In genomic region chr10:125248489-125248888, GRCh38 we compare ENCODE assay signal across 32 cellular contexts.
"Had no signal": no experiment of that assay in that cellular context is flagged by ENCODE, and none has a peak within 500 bp of the region (broad histone marks: within the 10 kb centered on the region; RNA-seq: fewer than 3 reads in every experiment).

No MANE protein-coding gene starts in this region.

- H3K27me3 Mint-ChIP-seq: activated CD4-positive, alpha-beta T cell treated with anti-CD3 and anti-CD28 coated beads, Interleukin-2, amount 10 ng/mL, durations not matched to agents 24 days and 14 days; activated CD8-positive, alpha-beta memory T cell treated with anti-CD3 and anti-CD28 coated beads, Interleukin-2, amount 10 ng/mL, durations not matched to agents 7 days and 5 days had no signal

- H3K4me2 ChIP-seq: hepatocyte had no signal

- H3K4me3 Mint-ChIP-seq: activated CD4-positive, alpha-beta memory T cell treated with anti-CD3 and anti-CD28 coated beads for 36 hours; activated CD4-positive, alpha-beta T cell treated with anti-CD3 and anti-CD28 coated beads for 36 hours; activated CD4-positive, alpha-beta T cell treated with anti-CD3 and anti-CD28 coated beads, Interleukin-2, amount 10 ng/mL, durations not matched to agents 24 days and 14 days; activated CD8-positive, alpha-beta memory T cell treated with anti-CD3 and anti-CD28 coated beads, Interleukin-2, amount 10 ng/mL, durations not matched to agents 7 days and 5 days; activated CD8-positive, alpha-beta T cell treated with anti-CD3 and anti-CD28 coated beads, Interleukin-2, amount 10 ng/mL, durations not matched to agents 7 days and 5 days; activated naive CD4-positive, alpha-beta T cell treated with anti-CD3 and anti-CD28 coated beads for 36 hours; activated naive CD4-positive, alpha-beta T cell treated with anti-CD3 and anti-CD28 coated beads, Interleukin-2, amount 50 U/mL, for 24 hours; activated naive CD8-positive, alpha-beta T cell treated with anti-CD3 and anti-CD28 coated beads for 36 hours; activated naive CD8-positive, alpha-beta T cell treated with anti-CD3 and anti-CD28 coated beads, Interleukin-2, amount 50 U/mL, for 24 hours; activated T-helper 1 cell treated with anti-CD3 and anti-CD28 coated beads, Interleukin-12 subunit alpha, Interleukin-12 subunit beta, Interleukin-2, Interleukin-4 antibody, amounts not matched to agents 30 ng/mL and 10 ng/mL and 1 ng/mL, durations not matched to agents 14 hours and 24 hours and 36 hours; effector memory CD8-positive, alpha-beta T cell had no signal

- H3K79me2 ChIP-seq: hepatocyte had no signal

- ATAC-seq: activated CD4-positive, alpha-beta T cell treated with anti-CD3 and anti-CD28 coated beads for 36 hours; activated CD8-positive, alpha-beta memory T cell treated with anti-CD3 and anti-CD28 coated beads, Interleukin-2, amount 10 ng/mL, durations not matched to agents 7 days and 5 days; activated CD8-positive, alpha-beta T cell treated with anti-CD3 and anti-CD28 coated beads, Interleukin-2, amount 10 ng/mL, durations not matched to agents 7 days and 5 days; activated naive CD8-positive, alpha-beta T cell treated with anti-CD3 and anti-CD28 coated beads, Interleukin-2, amount 50 U/mL, for 24 hours; body of pancreas; effector memory CD8-positive, alpha-beta T cell; gastroesophageal sphincter; heart right ventricle had no signal

- H3K27ac ChIP-seq: adrenal gland, body of pancreas, epithelial cell of prostate, esophagus squamous epithelium, gastroesophageal sphincter, heart right ventricle, hepatocyte had no signal

- H3K4me3 ChIP-seq: adrenal gland, body of pancreas, esophagus squamous epithelium, gastroesophageal sphincter, heart right ventricle, hepatocyte had no signal

- H3K27ac Mint-ChIP-seq: activated CD4-positive, alpha-beta memory T cell treated with anti-CD3 and anti-CD28 coated beads for 36 hours; activated CD4-positive, alpha-beta T cell treated with anti-CD3 and anti-CD28 coated beads for 36 hours; activated CD4-positive, alpha-beta T cell treated with anti-CD3 and anti-CD28 coated beads, Interleukin-2, amount 10 ng/mL, durations not matched to agents 24 days and 14 days; activated CD8-positive, alpha-beta memory T cell treated with anti-CD3 and anti-CD28 coated beads, Interleukin-2, amount 10 ng/mL, durations not matched to agents 7 days and 5 days; activated CD8-positive, alpha-beta T cell treated with anti-CD3 and anti-CD28 coated beads, Interleukin-2, amount 10 ng/mL, durations not matched to agents 7 days and 5 days; activated naive CD4-positive, alpha-beta T cell treated with anti-CD3 and anti-CD28 coated beads for 36 hours; activated naive CD4-positive, alpha-beta T cell treated with anti-CD3 and anti-CD28 coated beads, Interleukin-2, amount 50 U/mL, for 24 hours; activated naive CD8-positive, alpha-beta T cell treated with anti-CD3 and anti-CD28 coated beads for 36 hours; activated naive CD8-positive, alpha-beta T cell treated with anti-CD3 and anti-CD28 coated beads, Interleukin-2, amount 50 U/mL, for 24 hours; activated T-helper 1 cell treated with anti-CD3 and anti-CD28 coated beads, Interleukin-12 subunit alpha, Interleukin-12 subunit beta, Interleukin-2, Interleukin-4 antibody, amounts not matched to agents 30 ng/mL and 10 ng/mL and 1 ng/mL, durations not matched to agents 14 hours and 24 hours and 36 hours; activated T-helper 2 cell treated with anti-CD3 and anti-CD28 coated beads, Interferon-gamma antibody, Interleukin-2, Interleukin-4, amounts not matched to agents 10 μg/mL and 5 μg/mL and 100 μg/mL, durations not matched to agents 14 hours and 24 hours and 36 hours; effector memory CD8-positive, alpha-beta T cell had no signal

- H3K4me1 ChIP-seq: adrenal gland, body of pancreas, esophagus squamous epithelium, gastroesophageal sphincter, heart right ventricle had no signal

- H3K9me3 ChIP-seq: body of pancreas had no signal

- H3K36me3 ChIP-seq: adrenal gland, esophagus squamous epithelium, gastroesophageal sphincter, heart right ventricle had no signal

- H3K36me3 Mint-ChIP-seq: activated CD4-positive, alpha-beta memory T cell treated with anti-CD3 and anti-CD28 coated beads for 36 hours; activated CD8-positive, alpha-beta memory T cell treated with anti-CD3 and anti-CD28 coated beads, Interleukin-2, amount 10 ng/mL, durations not matched to agents 7 days and 5 days; activated naive CD4-positive, alpha-beta T cell treated with anti-CD3 and anti-CD28 coated beads, Interleukin-2, amount 50 U/mL, for 24 hours; activated naive CD8-positive, alpha-beta T cell treated with anti-CD3 and anti-CD28 coated beads for 36 hours had no signal

- DNase-seq: activated CD4-positive, alpha-beta memory T cell treated with anti-CD3 and anti-CD28 coated beads for 36 hours; activated CD4-positive, alpha-beta T cell treated with anti-CD3 and anti-CD28 coated beads for 36 hours; activated CD4-positive, alpha-beta T cell treated with anti-CD3 and anti-CD28 coated beads, Interleukin-2, amount 10 ng/mL, durations not matched to agents 24 days and 14 days; activated CD4-positive, CD25-positive, alpha-beta regulatory T cell; activated CD4-positive, CD25-positive, alpha-beta regulatory T cell treated with anti-CD3 and anti-CD28 coated beads, Interleukin-2, amount 50 U/mL, for 72 hours; activated CD8-positive, alpha-beta memory T cell treated with anti-CD3 and anti-CD28 coated beads, Interleukin-2, amount 10 ng/mL, durations not matched to agents 7 days and 5 days; activated CD8-positive, alpha-beta memory T cell treated with anti-CD3 and anti-CD28 coated beads, Interleukin-2, amount 50 U/mL, for 4 hours; activated CD8-positive, alpha-beta T cell treated with anti-CD3 and anti-CD28 coated beads, Interleukin-2, amount 10 ng/mL, durations not matched to agents 7 days and 5 days; activated effector memory CD4-positive, alpha-beta T cell treated with anti-CD3 and anti-CD28 coated beads, Interleukin-2, amount 50 U/mL, for 16 hours; activated naive CD4-positive, alpha-beta T cell treated with anti-CD3 and anti-CD28 coated beads for 36 hours; activated naive CD8-positive, alpha-beta T cell treated with anti-CD3 and anti-CD28 coated beads for 36 hours; activated naive CD8-positive, alpha-beta T cell treated with anti-CD3 and anti-CD28 coated beads, Interleukin-2, amount 50 U/mL, for 24 hours; activated T-cell treated with anti-CD3 and anti-CD28 coated beads, Interleukin-2, amount 50 U/mL, for 1 hour; activated T-cell treated with anti-CD3 and anti-CD28 coated beads, Interleukin-2, amount 50 U/mL, for 48 hours; adrenal gland; amygdala; aorta; body of pancreas; caudate nucleus; cortex of kidney; dermis blood vessel endothelial cell; effector CD4-positive, alpha-beta T cell; effector memory CD8-positive, alpha-beta T cell; esophagus squamous epithelium; foreskin melanocyte; heart right ventricle had no signal

- H2AFZ ChIP-seq: hepatocyte had no signal

- H3K4me1 Mint-ChIP-seq: activated CD4-positive, alpha-beta T cell treated with anti-CD3 and anti-CD28 coated beads for 36 hours; activated CD4-positive, alpha-beta T cell treated with anti-CD3 and anti-CD28 coated beads, Interleukin-2, amount 10 ng/mL, durations not matched to agents 24 days and 14 days; activated CD8-positive, alpha-beta memory T cell treated with anti-CD3 and anti-CD28 coated beads, Interleukin-2, amount 10 ng/mL, durations not matched to agents 7 days and 5 days; activated naive CD4-positive, alpha-beta T cell treated with anti-CD3 and anti-CD28 coated beads, Interleukin-2, amount 50 U/mL, for 24 hours; activated naive CD8-positive, alpha-beta T cell treated with anti-CD3 and anti-CD28 coated beads for 36 hours; activated naive CD8-positive, alpha-beta T cell treated with anti-CD3 and anti-CD28 coated beads, Interleukin-2, amount 50 U/mL, for 24 hours had no signal

- H3K27me3 ChIP-seq: body of pancreas had no signal
